1 cellular context compared by ENCODE assay signal in the genomic region with DNA sequence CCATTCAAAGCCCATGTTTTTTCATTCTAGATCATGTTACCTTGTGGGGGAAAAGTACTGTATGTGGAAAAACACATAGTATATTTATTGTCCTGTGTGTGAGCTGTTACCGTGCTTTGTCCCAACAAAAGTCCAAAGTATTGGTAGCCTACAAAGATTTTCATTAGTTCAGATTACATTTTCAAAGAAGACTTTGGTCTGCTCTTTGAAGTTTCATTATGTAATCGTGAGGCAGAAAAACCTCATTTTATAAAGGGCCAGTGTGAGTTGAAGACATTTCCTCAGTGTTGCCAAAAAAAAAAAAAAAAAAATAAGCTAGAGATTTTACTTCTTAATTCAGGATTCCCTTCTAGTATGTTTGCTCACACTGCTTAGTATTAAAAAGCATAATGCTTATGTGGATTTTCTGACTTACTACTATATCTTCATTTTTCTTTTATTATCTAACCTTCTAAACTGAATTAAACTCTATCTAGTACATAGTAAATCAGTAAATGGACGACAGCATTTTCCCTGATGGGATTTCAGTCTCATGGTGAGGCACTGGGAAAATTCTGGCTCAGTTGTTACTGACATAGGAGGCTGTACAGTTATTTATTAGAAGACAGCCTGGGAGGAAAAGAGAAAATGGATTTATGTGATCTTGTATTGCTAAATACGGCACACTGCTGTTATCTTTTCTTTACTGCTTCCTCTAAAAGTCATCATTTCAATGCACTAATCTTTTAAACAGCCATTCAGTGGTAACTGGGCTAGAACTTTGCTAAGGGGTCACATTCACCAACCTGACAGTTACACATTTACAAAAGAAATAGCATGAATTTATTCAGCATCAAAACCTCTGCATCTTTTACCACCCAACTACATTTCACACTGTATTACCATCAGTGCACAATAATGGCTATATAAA.
TF ChIP-seq lines count a peak whose summit lies in the region.

No MANE protein-coding gene starts in this region.

TF ChIP-seq in HepG2, 621 proteins besides CTCF, POLR2A, EP300 and RAD21 (continued from another document and continues in another):
- no peak for TF ChIP-seq NFE2L1 (CRISPR knock-in tag; IDR thresholded peaks at IDR 0.05; ENCODE audit: borderline replicate concordance)
- peak; percentile 65; the same call in 1 of the 2 replicates for TF ChIP-seq ZBTB20 (CRISPR knock-in tag; IDR thresholded peaks at IDR 0.05; ENCODE audit: borderline replicate concordance, low read depth)
- TF ChIP-seq, protein P1, sequence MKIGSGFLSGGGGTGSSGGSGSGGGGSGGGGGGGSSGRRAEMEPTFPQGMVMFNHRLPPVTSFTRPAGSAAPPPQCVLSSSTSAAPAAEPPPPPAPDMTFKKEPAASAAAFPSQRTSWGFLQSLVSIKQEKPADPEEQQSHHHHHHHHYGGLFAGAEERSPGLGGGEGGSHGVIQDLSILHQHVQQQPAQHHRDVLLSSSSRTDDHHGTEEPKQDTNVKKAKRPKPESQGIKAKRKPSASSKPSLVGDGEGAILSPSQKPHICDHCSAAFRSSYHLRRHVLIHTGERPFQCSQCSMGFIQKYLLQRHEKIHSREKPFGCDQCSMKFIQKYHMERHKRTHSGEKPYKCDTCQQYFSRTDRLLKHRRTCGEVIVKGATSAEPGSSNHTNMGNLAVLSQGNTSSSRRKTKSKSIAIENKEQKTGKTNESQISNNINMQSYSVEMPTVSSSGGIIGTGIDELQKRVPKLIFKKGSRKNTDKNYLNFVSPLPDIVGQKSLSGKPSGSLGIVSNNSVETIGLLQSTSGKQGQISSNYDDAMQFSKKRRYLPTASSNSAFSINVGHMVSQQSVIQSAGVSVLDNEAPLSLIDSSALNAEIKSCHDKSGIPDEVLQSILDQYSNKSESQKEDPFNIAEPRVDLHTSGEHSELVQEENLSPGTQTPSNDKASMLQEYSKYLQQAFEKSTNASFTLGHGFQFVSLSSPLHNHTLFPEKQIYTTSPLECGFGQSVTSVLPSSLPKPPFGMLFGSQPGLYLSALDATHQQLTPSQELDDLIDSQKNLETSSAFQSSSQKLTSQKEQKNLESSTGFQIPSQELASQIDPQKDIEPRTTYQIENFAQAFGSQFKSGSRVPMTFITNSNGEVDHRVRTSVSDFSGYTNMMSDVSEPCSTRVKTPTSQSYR (CRISPR knock-in tag; IDR thresholded peaks at IDR 0.05; ENCODE audit: borderline replicate concordance) = peak; percentile 29; the same call in 1 of the 2 replicates
- no peak for TF ChIP-seq ZNF605 (CRISPR knock-in tag; IDR thresholded peaks at IDR 0.05)
- no peak for TF ChIP-seq ZNF549 (CRISPR knock-in tag; IDR thresholded peaks at IDR 0.05)
- TF ChIP-seq GABPA (IDR thresholded peaks at IDR 0.05; ENCODE audit: low read depth, low read length) = no peak
- no peak for TF ChIP-seq GABPA (CRISPR knock-in tag; IDR thresholded peaks at IDR 0.05; ENCODE audit: low read depth)
- no peak for TF ChIP-seq ZNF710 (CRISPR knock-in tag; IDR thresholded peaks at IDR 0.05; ENCODE audit: borderline replicate concordance)
- no peak for TF ChIP-seq BHLHE40 (IDR thresholded peaks at IDR 0.05; ENCODE audit: low read length)
- TF ChIP-seq, protein P2, sequence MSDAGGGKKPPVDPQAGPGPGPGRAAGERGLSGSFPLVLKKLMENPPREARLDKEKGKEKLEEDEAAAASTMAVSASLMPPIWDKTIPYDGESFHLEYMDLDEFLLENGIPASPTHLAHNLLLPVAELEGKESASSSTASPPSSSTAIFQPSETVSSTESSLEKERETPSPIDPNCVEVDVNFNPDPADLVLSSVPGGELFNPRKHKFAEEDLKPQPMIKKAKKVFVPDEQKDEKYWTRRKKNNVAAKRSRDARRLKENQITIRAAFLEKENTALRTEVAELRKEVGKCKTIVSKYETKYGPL (CRISPR knock-in tag; IDR thresholded peaks at IDR 0.05) = peak; percentile 93
- no peak for TF ChIP-seq SMARCE1 (IDR thresholded peaks at IDR 0.05; ENCODE audit: borderline replicate concordance)
- no peak for TF ChIP-seq SP1 (IDR thresholded peaks at IDR 0.05)
- TF ChIP-seq SP1 (CRISPR knock-in tag; IDR thresholded peaks at IDR 0.05) = no peak
- TF ChIP-seq MED1 (CRISPR knock-in tag; IDR thresholded peaks at IDR 0.05) = peak; percentile 89
- no peak for TF ChIP-seq ZNF720 (CRISPR knock-in tag; IDR thresholded peaks at IDR 0.05)
- no peak for TF ChIP-seq ZFP41 (CRISPR knock-in tag; IDR thresholded peaks at IDR 0.05; ENCODE audit: borderline replicate concordance)
- TF ChIP-seq, protein P3, sequence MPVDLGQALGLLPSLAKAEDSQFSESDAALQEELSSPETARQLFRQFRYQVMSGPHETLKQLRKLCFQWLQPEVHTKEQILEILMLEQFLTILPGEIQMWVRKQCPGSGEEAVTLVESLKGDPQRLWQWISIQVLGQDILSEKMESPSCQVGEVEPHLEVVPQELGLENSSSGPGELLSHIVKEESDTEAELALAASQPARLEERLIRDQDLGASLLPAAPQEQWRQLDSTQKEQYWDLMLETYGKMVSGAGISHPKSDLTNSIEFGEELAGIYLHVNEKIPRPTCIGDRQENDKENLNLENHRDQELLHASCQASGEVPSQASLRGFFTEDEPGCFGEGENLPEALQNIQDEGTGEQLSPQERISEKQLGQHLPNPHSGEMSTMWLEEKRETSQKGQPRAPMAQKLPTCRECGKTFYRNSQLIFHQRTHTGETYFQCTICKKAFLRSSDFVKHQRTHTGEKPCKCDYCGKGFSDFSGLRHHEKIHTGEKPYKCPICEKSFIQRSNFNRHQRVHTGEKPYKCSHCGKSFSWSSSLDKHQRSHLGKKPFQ (CRISPR knock-in tag; IDR thresholded peaks at IDR 0.05; ENCODE audit: insufficient replicate concordance) = peak; percentile 80
- TF ChIP-seq ZBTB38 (CRISPR knock-in tag; IDR thresholded peaks at IDR 0.05) = no peak
- no peak for TF ChIP-seq ZC3H4 (CRISPR knock-in tag; IDR thresholded peaks at IDR 0.05; ENCODE audit: borderline replicate concordance)
- TF ChIP-seq, protein P4, sequence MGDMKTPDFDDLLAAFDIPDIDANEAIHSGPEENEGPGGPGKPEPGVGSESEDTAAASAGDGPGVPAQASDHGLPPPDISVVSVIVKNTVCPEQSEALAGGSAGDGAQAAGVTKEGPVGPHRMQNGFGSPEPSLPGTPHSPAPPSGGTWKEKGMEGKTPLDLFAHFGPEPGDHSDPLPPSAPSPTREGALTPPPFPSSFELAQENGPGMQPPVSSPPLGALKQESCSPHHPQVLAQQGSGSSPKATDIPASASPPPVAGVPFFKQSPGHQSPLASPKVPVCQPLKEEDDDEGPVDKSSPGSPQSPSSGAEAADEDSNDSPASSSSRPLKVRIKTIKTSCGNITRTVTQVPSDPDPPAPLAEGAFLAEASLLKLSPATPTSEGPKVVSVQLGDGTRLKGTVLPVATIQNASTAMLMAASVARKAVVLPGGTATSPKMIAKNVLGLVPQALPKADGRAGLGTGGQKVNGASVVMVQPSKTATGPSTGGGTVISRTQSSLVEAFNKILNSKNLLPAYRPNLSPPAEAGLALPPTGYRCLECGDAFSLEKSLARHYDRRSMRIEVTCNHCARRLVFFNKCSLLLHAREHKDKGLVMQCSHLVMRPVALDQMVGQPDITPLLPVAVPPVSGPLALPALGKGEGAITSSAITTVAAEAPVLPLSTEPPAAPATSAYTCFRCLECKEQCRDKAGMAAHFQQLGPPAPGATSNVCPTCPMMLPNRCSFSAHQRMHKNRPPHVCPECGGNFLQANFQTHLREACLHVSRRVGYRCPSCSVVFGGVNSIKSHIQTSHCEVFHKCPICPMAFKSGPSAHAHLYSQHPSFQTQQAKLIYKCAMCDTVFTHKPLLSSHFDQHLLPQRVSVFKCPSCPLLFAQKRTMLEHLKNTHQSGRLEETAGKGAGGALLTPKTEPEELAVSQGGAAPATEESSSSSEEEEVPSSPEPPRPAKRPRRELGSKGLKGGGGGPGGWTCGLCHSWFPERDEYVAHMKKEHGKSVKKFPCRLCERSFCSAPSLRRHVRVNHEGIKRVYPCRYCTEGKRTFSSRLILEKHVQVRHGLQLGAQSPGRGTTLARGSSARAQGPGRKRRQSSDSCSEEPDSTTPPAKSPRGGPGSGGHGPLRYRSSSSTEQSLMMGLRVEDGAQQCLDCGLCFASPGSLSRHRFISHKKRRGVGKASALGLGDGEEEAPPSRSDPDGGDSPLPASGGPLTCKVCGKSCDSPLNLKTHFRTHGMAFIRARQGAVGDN (CRISPR knock-in tag; IDR thresholded peaks at IDR 0.05) = no peak
- TF ChIP-seq, protein P5, sequence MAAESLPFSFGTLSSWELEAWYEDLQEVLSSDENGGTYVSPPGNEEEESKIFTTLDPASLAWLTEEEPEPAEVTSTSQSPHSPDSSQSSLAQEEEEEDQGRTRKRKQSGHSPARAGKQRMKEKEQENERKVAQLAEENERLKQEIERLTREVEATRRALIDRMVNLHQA (CRISPR knock-in tag; IDR thresholded peaks at IDR 0.05) = no peak
- TF ChIP-seq RBAK (CRISPR knock-in tag; IDR thresholded peaks at IDR 0.05) = no peak
- 0 out of 2 replicates have a peak, but pooled peaks have one; percentile 45 for TF ChIP-seq HDAC2 (CRISPR knock-in tag; IDR thresholded peaks at IDR 0.05)
- TF ChIP-seq, protein P6, sequence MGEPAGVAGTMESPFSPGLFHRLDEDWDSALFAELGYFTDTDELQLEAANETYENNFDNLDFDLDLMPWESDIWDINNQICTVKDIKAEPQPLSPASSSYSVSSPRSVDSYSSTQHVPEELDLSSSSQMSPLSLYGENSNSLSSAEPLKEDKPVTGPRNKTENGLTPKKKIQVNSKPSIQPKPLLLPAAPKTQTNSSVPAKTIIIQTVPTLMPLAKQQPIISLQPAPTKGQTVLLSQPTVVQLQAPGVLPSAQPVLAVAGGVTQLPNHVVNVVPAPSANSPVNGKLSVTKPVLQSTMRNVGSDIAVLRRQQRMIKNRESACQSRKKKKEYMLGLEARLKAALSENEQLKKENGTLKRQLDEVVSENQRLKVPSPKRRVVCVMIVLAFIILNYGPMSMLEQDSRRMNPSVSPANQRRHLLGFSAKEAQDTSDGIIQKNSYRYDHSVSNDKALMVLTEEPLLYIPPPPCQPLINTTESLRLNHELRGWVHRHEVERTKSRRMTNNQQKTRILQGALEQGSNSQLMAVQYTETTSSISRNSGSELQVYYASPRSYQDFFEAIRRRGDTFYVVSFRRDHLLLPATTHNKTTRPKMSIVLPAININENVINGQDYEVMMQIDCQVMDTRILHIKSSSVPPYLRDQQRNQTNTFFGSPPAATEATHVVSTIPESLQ (CRISPR knock-in tag; conservative IDR thresholded peaks at IDR 0.05) = no peak
- TF ChIP-seq ZNF569 (CRISPR knock-in tag; IDR thresholded peaks at IDR 0.05; ENCODE audit: borderline replicate concordance) = no peak
- TF ChIP-seq GABPB1 (CRISPR knock-in tag; IDR thresholded peaks at IDR 0.05) = no peak
- TF ChIP-seq ZNF576 (CRISPR knock-in tag; IDR thresholded peaks at IDR 0.05) = no peak
- TF ChIP-seq, protein P7, sequence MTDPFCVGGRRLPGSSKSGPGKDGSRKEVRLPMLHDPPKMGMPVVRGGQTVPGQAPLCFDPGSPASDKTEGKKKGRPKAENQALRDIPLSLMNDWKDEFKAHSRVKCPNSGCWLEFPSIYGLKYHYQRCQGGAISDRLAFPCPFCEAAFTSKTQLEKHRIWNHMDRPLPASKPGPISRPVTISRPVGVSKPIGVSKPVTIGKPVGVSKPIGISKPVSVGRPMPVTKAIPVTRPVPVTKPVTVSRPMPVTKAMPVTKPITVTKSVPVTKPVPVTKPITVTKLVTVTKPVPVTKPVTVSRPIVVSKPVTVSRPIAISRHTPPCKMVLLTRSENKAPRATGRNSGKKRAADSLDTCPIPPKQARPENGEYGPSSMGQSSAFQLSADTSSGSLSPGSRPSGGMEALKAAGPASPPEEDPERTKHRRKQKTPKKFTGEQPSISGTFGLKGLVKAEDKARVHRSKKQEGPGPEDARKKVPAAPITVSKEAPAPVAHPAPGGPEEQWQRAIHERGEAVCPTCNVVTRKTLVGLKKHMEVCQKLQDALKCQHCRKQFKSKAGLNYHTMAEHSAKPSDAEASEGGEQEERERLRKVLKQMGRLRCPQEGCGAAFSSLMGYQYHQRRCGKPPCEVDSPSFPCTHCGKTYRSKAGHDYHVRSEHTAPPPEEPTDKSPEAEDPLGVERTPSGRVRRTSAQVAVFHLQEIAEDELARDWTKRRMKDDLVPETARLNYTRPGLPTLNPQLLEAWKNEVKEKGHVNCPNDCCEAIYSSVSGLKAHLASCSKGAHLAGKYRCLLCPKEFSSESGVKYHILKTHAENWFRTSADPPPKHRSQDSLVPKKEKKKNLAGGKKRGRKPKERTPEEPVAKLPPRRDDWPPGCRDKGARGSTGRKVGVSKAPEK (CRISPR knock-in tag; IDR thresholded peaks at IDR 0.05; ENCODE audit: borderline replicate concordance) = no peak
- no peak for TF ChIP-seq RXRA (CRISPR knock-in tag; IDR thresholded peaks at IDR 0.05)
- peak; percentile 33; the same call in 1 of the 2 replicates for TF ChIP-seq LCORL (IDR thresholded peaks at IDR 0.05)
- peak; percentile 35; the same call in 1 of the 2 replicates for TF ChIP-seq LCORL (CRISPR knock-in tag; IDR thresholded peaks at IDR 0.05)
- no peak for TF ChIP-seq ZNF44 (CRISPR knock-in tag; IDR thresholded peaks at IDR 0.05)
- no peak for TF ChIP-seq THAP11 (CRISPR knock-in tag; IDR thresholded peaks at IDR 0.05)
